Comparison of ENCODE assay signal across 25 cellular contexts in the genomic region with DNA sequence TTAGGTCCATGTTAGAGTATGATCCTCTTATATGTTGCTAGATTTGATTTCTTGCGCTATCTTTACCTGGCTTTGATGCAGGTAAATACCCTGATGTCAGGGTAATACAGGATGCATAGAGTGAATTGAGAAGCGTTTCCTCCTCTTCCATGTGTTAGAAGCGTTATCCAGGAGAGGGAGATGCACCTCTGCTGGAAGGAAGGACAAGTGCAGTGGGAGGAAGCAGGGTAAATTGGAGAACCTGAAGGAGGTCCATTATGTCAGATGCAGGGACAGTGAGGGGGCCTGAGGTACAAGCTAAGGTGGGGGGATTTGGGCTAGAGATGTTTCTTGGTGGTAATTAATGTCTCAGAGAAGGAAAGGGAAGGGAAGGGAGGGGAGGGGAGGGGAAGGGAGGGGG.
"Had no signal": no experiment of that assay in that cellular context is flagged by ENCODE, and none has a peak within 500 bp of the region (broad histone marks: within the 10 kb centered on the region; RNA-seq: fewer than 3 reads in every experiment).

No MANE protein-coding gene starts in this region.

- H3K4me2 ChIP-seq: KMS-11, SK-N-SH had no signal

- H3K4me3 Mint-ChIP-seq: activated CD4-positive, alpha-beta T cell treated with anti-CD3 and anti-CD28 coated beads, Interleukin-2, amount 10 ng/mL, durations not matched to agents 24 days and 14 days; activated CD8-positive, alpha-beta memory T cell treated with anti-CD3 and anti-CD28 coated beads, Interleukin-2, amount 10 ng/mL, durations not matched to agents 7 days and 5 days; activated naive CD8-positive, alpha-beta T cell; activated T-cell treated with anti-CD3 and anti-CD28 coated beads, Interleukin-2, amount 50 U/mL, for 24 hours; activated T-helper 1 cell treated with anti-CD3 and anti-CD28 coated beads, Interleukin-12 subunit alpha, Interleukin-12 subunit beta, Interleukin-2, Interleukin-4 antibody, amounts not matched to agents 30 ng/mL and 10 ng/mL and 1 ng/mL, durations not matched to agents 14 hours and 24 hours and 36 hours; T-helper 1 cell treated with Interleukin-12 subunit alpha and Interleukin-12 subunit beta and Interleukin-4 antibody, amounts not matched to agents 30 μg/mL and 1 μg/mL, for 36 hours had no signal

- H3K4me3 ChIP-seq: cardiac muscle cell, Peyer's patch, SJCRH30 had no signal

- H3K36me3 ChIP-seq: brain microvascular endothelial cell, cardiac muscle cell, Peyer's patch, SJCRH30 had no signal

- DNase-seq: activated CD4-positive, alpha-beta T cell treated with anti-CD3 and anti-CD28 coated beads for 1 hour; activated CD4-positive, alpha-beta T cell treated with anti-CD3 and anti-CD28 coated beads, Interleukin-2, amount 10 ng/mL, durations not matched to agents 24 days and 14 days; activated CD4-positive, alpha-beta T cell treated with anti-CD3 and anti-CD28 coated beads, Interleukin-2, amount 50 U/mL, for 48 hours; activated CD8-positive, alpha-beta memory T cell treated with anti-CD3 and anti-CD28 coated beads, Interleukin-2, amount 10 ng/mL, durations not matched to agents 7 days and 5 days; activated effector memory CD4-positive, alpha-beta T cell treated with Interleukin-2 at 50 U/mL for 16 hours; activated naive CD4-positive, alpha-beta T cell treated with Interleukin-2 at 50 U/mL for 16 hours; activated T-cell treated with anti-CD3 and anti-CD28 coated beads, Interleukin-2, amount 50 U/mL, for 24 hours; brain microvascular endothelial cell; NCI-H1092; NCI-H1417; NCI-H1930; NCI-H2171; NCI-H2227 treated with DMSO at 0.1 percent for 48 hours; NCI-H446 treated with DMSO at 0.1 percent for 48 hours; NCI-H526; Peyer's patch; Right ventricle myocardium superior; SJCRH30; SK-N-SH had no signal

- H3K27me3 ChIP-seq: brain microvascular endothelial cell, cardiac muscle cell, Peyer's patch, SJCRH30 had no signal

- H3K9me3 Mint-ChIP-seq: activated CD4-positive, alpha-beta T cell treated with anti-CD3 and anti-CD28 coated beads, Interleukin-2, amount 10 ng/mL, durations not matched to agents 24 days and 14 days; activated T-cell treated with anti-CD3 and anti-CD28 coated beads, Interleukin-2, amount 50 U/mL, for 24 hours; activated T-helper 1 cell treated with anti-CD3 and anti-CD28 coated beads, Interleukin-12 subunit alpha, Interleukin-12 subunit beta, Interleukin-2, Interleukin-4 antibody, amounts not matched to agents 30 ng/mL and 10 ng/mL and 1 ng/mL, durations not matched to agents 14 hours and 24 hours and 36 hours; T-helper 1 cell treated with Interleukin-12 subunit alpha and Interleukin-12 subunit beta and Interleukin-4 antibody, amounts not matched to agents 30 μg/mL and 1 μg/mL, for 36 hours had no signal

- H3K27ac ChIP-seq: brain microvascular endothelial cell, cardiac muscle cell, KMS-11, Peyer's patch, RWPE1, SJCRH30 had no signal

- H3K27ac Mint-ChIP-seq: activated CD4-positive, alpha-beta T cell treated with anti-CD3 and anti-CD28 coated beads, Interleukin-2, amount 10 ng/mL, durations not matched to agents 24 days and 14 days; activated CD8-positive, alpha-beta memory T cell treated with anti-CD3 and anti-CD28 coated beads, Interleukin-2, amount 10 ng/mL, durations not matched to agents 7 days and 5 days; activated naive CD8-positive, alpha-beta T cell; activated T-cell treated with anti-CD3 and anti-CD28 coated beads, Interleukin-2, amount 50 U/mL, for 24 hours; activated T-helper 1 cell treated with anti-CD3 and anti-CD28 coated beads, Interleukin-12 subunit alpha, Interleukin-12 subunit beta, Interleukin-2, Interleukin-4 antibody, amounts not matched to agents 30 ng/mL and 10 ng/mL and 1 ng/mL, durations not matched to agents 14 hours and 24 hours and 36 hours; T-helper 1 cell treated with Interleukin-12 subunit alpha and Interleukin-12 subunit beta and Interleukin-4 antibody, amounts not matched to agents 30 μg/mL and 1 μg/mL, for 36 hours had no signal

- H3K9me3 ChIP-seq: Peyer's patch, SJCRH30, SK-N-SH had no signal

- H3K4me1 ChIP-seq: SJCRH30 had no signal

- H3K9me2 ChIP-seq: SK-N-SH had no signal

- H3K27me3 Mint-ChIP-seq: activated CD4-positive, alpha-beta T cell treated with anti-CD3 and anti-CD28 coated beads, Interleukin-2, amount 10 ng/mL, durations not matched to agents 24 days and 14 days; activated CD8-positive, alpha-beta memory T cell treated with anti-CD3 and anti-CD28 coated beads, Interleukin-2, amount 10 ng/mL, durations not matched to agents 7 days and 5 days; activated naive CD8-positive, alpha-beta T cell; activated T-cell treated with anti-CD3 and anti-CD28 coated beads, Interleukin-2, amount 50 U/mL, for 24 hours had no signal

- H3K9ac ChIP-seq: KMS-11, SK-N-SH had no signal
